Comparison of ENCODE assay signal across 18 cellular contexts in genomic region chr18:79221136-79221535, GRCh38.
DNase-seq lines count a peak whose midpoint lies in the region; ATAC-seq and TF ChIP-seq lines count a peak whose summit lies in the region.
"Had no signal": no experiment of that assay in that cellular context is flagged by ENCODE, and none has a peak within 500 bp of the region (broad histone marks: within the 10 kb centered on the region; RNA-seq: fewer than 3 reads in every experiment).

No MANE protein-coding gene starts in this region.

- H3K27ac ChIP-seq in CD4-positive, CD25-positive, alpha-beta regulatory T cell (ENCODE audit: insufficient read depth, low read length, poor library complexity, severe bottlenecking) = no peak overlapping the region
- no peak overlapping the region for H3K27ac ChIP-seq in endodermal cell (ENCODE audit: low read depth, low read length)
- H3K27ac ChIP-seq: C4-2B, Peyer's patch had no signal

- peaks cover 0 to 17% (median 4%) of the 10 kb centered on the region in 4 donors for H3K4me1 Mint-ChIP-seq in CD4-positive, CD25-positive, alpha-beta regulatory T cell
- no peaks in the 10 kb centered on the region for H3K4me1 Mint-ChIP-seq in endodermal cell

- H3K36me3 ChIP-seq in CD4-positive, CD25-positive, alpha-beta regulatory T cell (ENCODE audit: control insufficient read depth, insufficient read depth, low read length) = peaks cover 20% of the 10 kb centered on the region
- no peaks in the 10 kb centered on the region for H3K36me3 ChIP-seq in endodermal cell (ENCODE audit: control insufficient read depth, insufficient read depth, low read length)
- H3K36me3 ChIP-seq: MG63, Peyer's patch had no signal

- no peaks in the 10 kb centered on the region for H3K27me3 ChIP-seq in CD4-positive, CD25-positive, alpha-beta regulatory T cell (ENCODE audit: control insufficient read depth, insufficient read depth, low read length)
- no peaks in the 10 kb centered on the region for H3K27me3 ChIP-seq in endodermal cell (ENCODE audit: control insufficient read depth, insufficient read depth, low read length, poor library complexity, severe bottlenecking)
- H3K27me3 ChIP-seq: MG63, Peyer's patch had no signal

- H3K9me3 ChIP-seq in CD4-positive, CD25-positive, alpha-beta regulatory T cell (ENCODE audit: control insufficient read depth in 2 of 2, low read length in 2 of 2) = no peaks in the 10 kb centered on the region
- H3K9me3 ChIP-seq in endodermal cell (ENCODE audit: control insufficient read depth, low read length) = no peaks in the 10 kb centered on the region
- H3K9me3 ChIP-seq: MG63, Peyer's patch had no signal

- no peak overlapping the region for H3K9ac ChIP-seq in endodermal cell (ENCODE audit: extremely low read depth, low read length, poor library complexity, severe bottlenecking)

- no peaks in the 10 kb centered on the region for H3K4me1 ChIP-seq in CD4-positive, CD25-positive, alpha-beta regulatory T cell (ENCODE audit: control insufficient read depth, insufficient read depth, low read length, poor library complexity, severe bottlenecking)
- no peaks in the 10 kb centered on the region for H3K4me1 ChIP-seq in endodermal cell (ENCODE audit: control insufficient read depth, insufficient read depth, low read length)
- H3K4me1 ChIP-seq: Peyer's patch had no signal

- H3K9me3 Mint-ChIP-seq in CD4-positive, CD25-positive, alpha-beta regulatory T cell = no peaks in the 10 kb centered on the region
- no peaks in the 10 kb centered on the region for H3K9me3 Mint-ChIP-seq in endodermal cell

- H3K36me3 Mint-ChIP-seq in CD4-positive, CD25-positive, alpha-beta regulatory T cell = peaks cover 33% of the 10 kb centered on the region
- H3K36me3 Mint-ChIP-seq in endodermal cell (ENCODE audit: low read depth) = peaks cover 11% of the 10 kb centered on the region

- no peak for TF ChIP-seq CTCF in endodermal cell (conservative IDR thresholded peaks at IDR 0.05)

- H3K4me3 ChIP-seq in CD4-positive, CD25-positive, alpha-beta regulatory T cell (ENCODE audit: low read depth, low read length) = no peak overlapping the region
- H3K4me3 ChIP-seq in endodermal cell (ENCODE audit: low read length) = no peak overlapping the region
- H3K4me3 ChIP-seq: MG63, Peyer's patch had no signal

- H3K27ac Mint-ChIP-seq in CD4-positive, CD25-positive, alpha-beta regulatory T cell = peak overlapping the region in 2 of 3 donors; percentile 18 to 59
- H3K27ac Mint-ChIP-seq in endodermal cell = peak overlapping the region; percentile 42

- 88 to 95% methylated on average over 3 to 5 of the region's 5 CpGs for WGBS in endodermal cell (ENCODE audit: insufficient coverage in 1 of 2, insufficient read length in 1 of 2), 2 experiments

- no peak overlapping the region for H3K4me3 Mint-ChIP-seq in CD4-positive, CD25-positive, alpha-beta regulatory T cell
- H3K4me3 Mint-ChIP-seq in endodermal cell = no peak overlapping the region

- H3K27me3 Mint-ChIP-seq in CD4-positive, CD25-positive, alpha-beta regulatory T cell = no peaks in the 10 kb centered on the region
- no peaks in the 10 kb centered on the region for H3K27me3 Mint-ChIP-seq in endodermal cell (ENCODE audit: insufficient read depth)

- peak; percentile 12 to 57 for DNase-seq in NCI-H524 (lab: John Stamatoyannopoulos, UW)
- no peak for DNase-seq in NCI-H524 treated with DMSO at 0.1 percent for 48 hours (lab: John Stamatoyannopoulos, UW)
- DNase-seq in CD4-positive, CD25-positive, alpha-beta regulatory T cell = no peak
- DNase-seq in NCI-H69 (lab: John Stamatoyannopoulos, UW) = peak; percentile 25
- no peak for DNase-seq in endodermal cell
- no peak for DNase-seq in activated CD8-positive, alpha-beta memory T cell treated with anti-CD3 and anti-CD28 coated beads for 24 hours
- DNase-seq: AML-193, DND-41, MG63, NCI-H1417 treated with DMSO at 0.1 percent for 48 hours, NCI-H187 treated with DMSO at 0.1 percent for 48 hours, NCI-H345, NCI-H526 treated with DMSO at 0.1 percent for 48 hours, Peyer's patch, T-helper 9 cell had no signal

- ATAC-seq in CD4-positive, CD25-positive, alpha-beta regulatory T cell (ENCODE audit: low read depth in 2 of 2) = no peak
- ATAC-seq in HG02588 (IDR thresholded peaks at IDR 0.05; ENCODE audit: unreplicated experiment) = no peak
- no peak for ATAC-seq in GM19328 (IDR thresholded peaks at IDR 0.05; ENCODE audit: unreplicated experiment)

Comparison
In these comparisons a context has a peak if more than half of its experiments do, and no peak if none do; other contexts are left out.
1. DNase-seq: peak in NCI-H524 (2 of 2) and NCI-H69 (single experiment); none in NCI-H524 treated with DMSO at 0.1 percent for 48 hours (single experiment), CD4-positive, CD25-positive, alpha-beta regulatory T cell (0 of 3), endodermal cell (single experiment) and activated CD8-positive, alpha-beta memory T cell treated with anti-CD3 and anti-CD28 coated beads for 24 hours (single experiment).